ENCODE assay signal across 20 cellular contexts in the genomic region with DNA sequence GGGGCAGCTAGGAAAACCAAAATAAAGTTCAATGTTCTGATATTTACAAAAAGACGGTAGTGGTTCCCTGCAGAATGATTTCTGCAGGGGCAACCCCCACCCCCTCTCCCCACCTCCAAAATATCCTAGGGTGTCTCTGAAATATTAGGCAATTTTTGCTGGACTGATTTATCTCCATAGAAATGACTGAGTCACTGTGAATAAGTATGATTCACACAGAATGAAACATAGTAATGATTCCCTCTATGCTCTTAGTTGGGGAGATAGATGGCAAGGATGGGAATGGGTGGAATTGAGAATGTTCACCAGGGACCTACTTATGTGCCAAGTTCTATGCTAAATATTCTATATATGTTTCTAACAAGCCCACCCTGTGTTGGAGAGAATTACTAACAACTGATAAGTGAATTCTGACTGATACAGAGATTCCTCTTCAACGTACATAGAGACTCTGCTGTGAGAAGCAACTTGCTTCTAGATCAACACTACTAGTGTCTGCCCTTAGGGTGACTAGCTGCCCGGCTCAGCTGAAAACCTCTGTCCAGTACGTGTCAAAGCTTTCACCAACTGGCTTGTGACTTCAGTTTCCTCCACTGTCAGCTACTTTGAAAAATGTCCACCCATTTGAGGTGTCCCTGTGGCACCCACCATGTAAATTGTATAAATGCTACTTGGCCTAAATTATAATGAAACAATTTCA. TPM values are rescaled to one million over a fixed set of nuclear protein-coding genes. Genes with fewer than 3 reads are reported as not detected.
DNase-seq lines count a peak whose midpoint lies in the region; ATAC-seq, FAIRE-seq and TF ChIP-seq lines count a peak whose summit lies in the region.
"Had no signal": no experiment of that assay in that cellular context is flagged by ENCODE, and none has a peak within 500 bp of the region (broad histone marks: within the 10 kb centered on the region; RNA-seq: fewer than 3 reads in every experiment).

No MANE protein-coding gene starts in this region.

- H3K27me3 Mint-ChIP-seq in activated T-helper 17 cell treated with anti-CD3 and anti-CD28 coated beads, Interleukin-2, amount 50 U/mL, for 72 hours, result no peaks in the 10 kb centered on the region

- 43% methylated on average over 4 of the region's 4 CpGs for WGBS in A549 (ENCODE audit: missing lambda C conversion rate)

- H3K27ac ChIP-seq in A549 (peak overlapping the region; percentile 27 to 73; a peak in 5 of 6 replicates), uterus (no peak overlapping the region)
- H3K27ac ChIP-seq: parathyroid adenoma, SJCRH30, upper lobe of left lung had no signal

- DNase-seq in A549 (ENCODE audit: low read depth in 1 of 2, low spot score in 1 of 2) (peak; percentile 9 to 12), HPDE6-E6E7 (ENCODE audit: extremely low spot score) (peak; percentile 3), fibroblast of pulmonary artery (ENCODE audit: low read depth) (peak; percentile 50), CD1c-positive myeloid dendritic cell (ENCODE audit: extremely low spot score) (no peak), SW 1271 (lab: John Stamatoyannopoulos, UW) (no peak), GM12892 (ENCODE audit: insufficient read length) (no peak), uterus (no peak)
- DNase-seq: activated CD4-positive, alpha-beta T cell treated with anti-CD3 and anti-CD28 coated beads, Interleukin-2, amount 50 U/mL, for 1 hour; activated T-cell treated with anti-CD3 and anti-CD28 coated beads, Interleukin-2, amount 50 U/mL, for 48 hours; H7; hippocampal formation; left cardiac atrium; MV-4-11; NCI-H2171 treated with DMSO at 0.1 percent for 48 hours; SJCRH30; stimulated activated naive CD4-positive, alpha-beta T cell; upper lobe of left lung had no signal

- CTCF ChIA-PET in A549 (lab: Yijun Ruan, JAX), result no interaction called here

- TF ChIP-seq CTCF in A549 (IDR thresholded peaks at IDR 0.05), result no peak
- no peak for TF ChIP-seq CTCF in fibroblast of pulmonary artery (IDR thresholded peaks at IDR 0.05; ENCODE audit: low read length, missing control alignments)
- no peak for TF ChIP-seq CTCF in uterus (IDR thresholded peaks at IDR 0.05)

- ATAC-seq in A549, result peak; percentile 54 to 80
- ATAC-seq in activated T-helper 17 cell treated with anti-CD3 and anti-CD28 coated beads, Interleukin-2, amount 50 U/mL, for 72 hours (replicated peaks), result peak; percentile 28

- H3K9me3 ChIP-seq in A549, result no peaks in the 10 kb centered on the region
- H3K9me3 ChIP-seq in uterus, result no peaks in the 10 kb centered on the region
- H3K9me3 ChIP-seq: SJCRH30, upper lobe of left lung had no signal

- no peak for TF ChIP-seq EP300 in A549 (IDR thresholded peaks at IDR 0.05)

- H3K27me3 ChIP-seq in uterus, result no peaks in the 10 kb centered on the region
- H3K27me3 ChIP-seq: SJCRH30, upper lobe of left lung had no signal

- H3K4me1 ChIP-seq in A549, result peaks cover 14% of the 10 kb centered on the region; the same call in 2 of the 3 replicates
- H3K4me1 ChIP-seq in uterus, result no peaks in the 10 kb centered on the region
- H3K4me1 ChIP-seq: parathyroid adenoma, upper lobe of left lung had no signal

- no peak for TF ChIP-seq RAD21 in A549 (conservative IDR thresholded peaks at IDR 0.05 in 1 of 2, IDR thresholded peaks at IDR 0.05 in 1 of 2)

- FAIRE-seq in A549 (lab: Jason Lieb, UNC), result no peak
- FAIRE-seq in GM12892 (lab: Jason Lieb, UNC), result no peak

- TF ChIP-seq POLR2A in A549 (IDR thresholded peaks at IDR 0.05; ENCODE audit: low read length) (no peak), GM12892 (IDR thresholded peaks at IDR 0.05; ENCODE audit: low read depth, low read length) (no peak), uterus (IDR thresholded peaks at IDR 0.05) (no peak)

- peak overlapping the region; percentile 58 for H3K4me2 ChIP-seq in A549
- H3K4me2 ChIP-seq: smooth muscle cell had no signal

- intact Hi-C loops in uterus (cut with DNase I; ENCODE audit: low total_unique reads), result no loop called here

- H3K4me3 ChIP-seq in A549 (no peak overlapping the region), fibroblast of pulmonary artery (replicated peaks; ENCODE audit: low read depth, low read length) (no peak overlapping the region), uterus (no peak overlapping the region)
- H3K4me3 ChIP-seq: SJCRH30, smooth muscle cell, upper lobe of left lung had no signal

- H3K36me3 ChIP-seq in uterus, result no peaks in the 10 kb centered on the region

- no peak overlapping the region for H3K4me3 Mint-ChIP-seq in activated T-helper 17 cell treated with anti-CD3 and anti-CD28 coated beads, Interleukin-2, amount 50 U/mL, for 72 hours

- H3K9me3 Mint-ChIP-seq in activated T-helper 17 cell treated with anti-CD3 and anti-CD28 coated beads, Interleukin-2, amount 50 U/mL, for 72 hours, result no peaks in the 10 kb centered on the region

- no peaks in the 10 kb centered on the region for H3K4me1 Mint-ChIP-seq in activated T-helper 17 cell treated with anti-CD3 and anti-CD28 coated beads, Interleukin-2, amount 50 U/mL, for 72 hours

- POLR2A ChIA-PET in A549 (lab: Yijun Ruan, JAX), result no interaction called here

- no peak overlapping the region for H3K27ac Mint-ChIP-seq in activated T-helper 17 cell treated with anti-CD3 and anti-CD28 coated beads, Interleukin-2, amount 50 U/mL, for 72 hours

- H3K36me3 Mint-ChIP-seq in activated T-helper 17 cell treated with anti-CD3 and anti-CD28 coated beads, Interleukin-2, amount 50 U/mL, for 72 hours (ENCODE audit: low read depth), result peaks cover 25% of the 10 kb centered on the region

TF ChIP-seq in A549, 52 proteins besides CTCF, POLR2A, EP300 and RAD21:
- TF ChIP-seq EHF (CRISPR knock-in tag; IDR thresholded peaks at IDR 0.05) (no peak), MYC (IDR thresholded peaks at IDR 0.05; ENCODE audit: borderline replicate concordance, low read length) (no peak), JUNB (IDR thresholded peaks at IDR 0.05) (0 out of 2 replicates have a peak, but pooled peaks have one; percentile 35), FOSB (CRISPR knock-in tag; IDR thresholded peaks at IDR 0.05) (no peak), MAZ (IDR thresholded peaks at IDR 0.05; ENCODE audit: borderline replicate concordance, low read depth, low read length) (no peak), BHLHE40 (IDR thresholded peaks at IDR 0.05; ENCODE audit: low read depth, low read length) (no peak), EHMT2 (IDR thresholded peaks at IDR 0.05; ENCODE audit: low read depth) (no peak), RNF2 (IDR thresholded peaks at IDR 0.05; ENCODE audit: borderline replicate concordance, low read depth) (no peak), MAFK (IDR thresholded peaks at IDR 0.05; ENCODE audit: partially characterized antibody) (no peak), CEBPB (IDR thresholded peaks at IDR 0.05) (peak; percentile 9 to 51; a peak in 1 of 4 replicates), POLR2AphosphoS2 (conservative IDR thresholded peaks at IDR 0.05; ENCODE audit: low read length) (no peak), TP53 (CRISPR knock-in tag; IDR thresholded peaks at IDR 0.05) (no peak), HOXB5 (CRISPR knock-in tag; IDR thresholded peaks at IDR 0.05) (no peak), ZC3H11A (IDR thresholded peaks at IDR 0.05) (no peak), HOXA7 (CRISPR knock-in tag; IDR thresholded peaks at IDR 0.05) (no peak), FOSL2 (IDR thresholded peaks at IDR 0.05) (peak; percentile 59; the same call in 1 of the 2 replicates), FOSL2 (CRISPR knock-in tag; IDR thresholded peaks at IDR 0.05) (peak; percentile 58), TFCP2L1 (CRISPR knock-in tag; IDR thresholded peaks at IDR 0.05) (no peak)
- TF ChIP-seq, protein P1, sequence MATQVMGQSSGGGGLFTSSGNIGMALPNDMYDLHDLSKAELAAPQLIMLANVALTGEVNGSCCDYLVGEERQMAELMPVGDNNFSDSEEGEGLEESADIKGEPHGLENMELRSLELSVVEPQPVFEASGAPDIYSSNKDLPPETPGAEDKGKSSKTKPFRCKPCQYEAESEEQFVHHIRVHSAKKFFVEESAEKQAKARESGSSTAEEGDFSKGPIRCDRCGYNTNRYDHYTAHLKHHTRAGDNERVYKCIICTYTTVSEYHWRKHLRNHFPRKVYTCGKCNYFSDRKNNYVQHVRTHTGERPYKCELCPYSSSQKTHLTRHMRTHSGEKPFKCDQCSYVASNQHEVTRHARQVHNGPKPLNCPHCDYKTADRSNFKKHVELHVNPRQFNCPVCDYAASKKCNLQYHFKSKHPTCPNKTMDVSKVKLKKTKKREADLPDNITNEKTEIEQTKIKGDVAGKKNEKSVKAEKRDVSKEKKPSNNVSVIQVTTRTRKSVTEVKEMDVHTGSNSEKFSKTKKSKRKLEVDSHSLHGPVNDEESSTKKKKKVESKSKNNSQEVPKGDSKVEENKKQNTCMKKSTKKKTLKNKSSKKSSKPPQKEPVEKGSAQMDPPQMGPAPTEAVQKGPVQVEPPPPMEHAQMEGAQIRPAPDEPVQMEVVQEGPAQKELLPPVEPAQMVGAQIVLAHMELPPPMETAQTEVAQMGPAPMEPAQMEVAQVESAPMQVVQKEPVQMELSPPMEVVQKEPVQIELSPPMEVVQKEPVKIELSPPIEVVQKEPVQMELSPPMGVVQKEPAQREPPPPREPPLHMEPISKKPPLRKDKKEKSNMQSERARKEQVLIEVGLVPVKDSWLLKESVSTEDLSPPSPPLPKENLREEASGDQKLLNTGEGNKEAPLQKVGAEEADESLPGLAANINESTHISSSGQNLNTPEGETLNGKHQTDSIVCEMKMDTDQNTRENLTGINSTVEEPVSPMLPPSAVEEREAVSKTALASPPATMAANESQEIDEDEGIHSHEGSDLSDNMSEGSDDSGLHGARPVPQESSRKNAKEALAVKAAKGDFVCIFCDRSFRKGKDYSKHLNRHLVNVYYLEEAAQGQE (IDR thresholded peaks at IDR 0.05), result no peak
- TF ChIP-seq, protein P2, sequence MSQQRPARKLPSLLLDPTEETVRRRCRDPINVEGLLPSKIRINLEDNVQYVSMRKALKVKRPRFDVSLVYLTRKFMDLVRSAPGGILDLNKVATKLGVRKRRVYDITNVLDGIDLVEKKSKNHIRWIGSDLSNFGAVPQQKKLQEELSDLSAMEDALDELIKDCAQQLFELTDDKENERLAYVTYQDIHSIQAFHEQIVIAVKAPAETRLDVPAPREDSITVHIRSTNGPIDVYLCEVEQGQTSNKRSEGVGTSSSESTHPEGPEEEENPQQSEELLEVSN (IDR thresholded peaks at IDR 0.05; ENCODE audit: borderline replicate concordance, low read depth), result no peak
TF ChIP-seq in A549: peak in this region for 3.

RNA-seq across cellular contexts. Expression of a gene that starts 38.4 kb away (rescaled TPM):
- polyA plus RNA-seq in A549 (2011; rRNA removed) (10.9 and 11.2 TPM in 2 replicates), A549 (2017; fragmentation: RNase III; extraction: RNeasy Plus Mini Kit Qiagen cat#74134 plus additional on column Dnase treatment) (8.2 to 8.7 TPM (median 8.6 TPM) in 3 replicates)
- 2.3 and 2.8 TPM in 2 replicates for polyA plus RNA-seq in A549 (2012; cell fraction: cytosol; rRNA removed)
- 1.2 and 1.3 TPM in 2 replicates for polyA plus RNA-seq in A549 (2012; cell fraction: nucleus; rRNA removed)
- 16.1 and 24.0 TPM in 2 replicates for polyA minus RNA-seq in A549 (2011; rRNA and poly(A)+ RNA removed)
- total RNA-seq in activated T-helper 17 cell treated with anti-CD3 and anti-CD28 coated beads, Interleukin-2, amount 50 U/mL, for 72 hours, result 10 to 100 TPM; 15.5 to 23.6 TPM
- 15.5 TPM for polyA plus RNA-seq in GM12892 (2012; ENCODE audit: missing spikeins)
- total RNA-seq in uterus, result 10 to 100 TPM in 3 of 4 donors, 1 to 10 TPM in 1; 7.9 to 76.9 (median 24.2) TPM

Comparison
In these comparisons a context has a peak if more than half of its experiments do, and no peak if none do; other contexts are left out.
1. DNase-seq: peak in A549 (2 of 2), HPDE6-E6E7 (single experiment) and fibroblast of pulmonary artery (single experiment); none in CD1c-positive myeloid dendritic cell (single experiment), SW 1271 (0 of 2), GM12892 (single experiment) and uterus (0 of 2).
2. H3K27ac ChIP-seq: peak in A549 (2 of 2); none in uterus (0 of 2).